8 cellular contexts compared by ENCODE assay signal in genomic region chr1:61588736-61589381, GRCh38.
A peak's percentile ranks its signal among the peaks of the same experiment; 100 is the strongest.
DNase-seq lines count a peak whose midpoint lies in the region; ATAC-seq and TF ChIP-seq lines count a peak whose summit lies in the region.

No MANE protein-coding gene starts in this region.

- no peak for TF ChIP-seq POLR2A in HCT116 (IDR thresholded peaks at IDR 0.05; ENCODE audit: borderline replicate concordance, extremely low read depth, insufficient read depth, insufficient read length)

- H4K20me1 ChIP-seq in HCT116 (ENCODE audit: insufficient read depth): no peaks in the 10 kb centered on the region

- no peak overlapping the region for H3K4me3 Mint-ChIP-seq in activated naive CD4-positive, alpha-beta T cell treated with anti-CD3 and anti-CD28 coated beads for 36 hours

- H3K9me3 ChIP-seq in HCT116 (ENCODE audit: control insufficient read depth in 1 of 2, insufficient read depth in 1 of 2, low read depth in 1 of 2, low read length in 2 of 2): no peaks in the 10 kb centered on the region
- no peaks in the 10 kb centered on the region for H3K9me3 ChIP-seq in SJCRH30 (replicated peaks)
- H3K9me3 ChIP-seq in left ventricle myocardium inferior (replicated peaks): no peaks in the 10 kb centered on the region

- H3K27ac ChIP-seq in HCT116 (ENCODE audit: low read depth, low read length) (no peak overlapping the region), SJCRH30 (no peak overlapping the region), left ventricle myocardium inferior (replicated peaks) (no peak overlapping the region)

- TF ChIP-seq RAD21 in HCT116 (IDR thresholded peaks at IDR 0.05; ENCODE audit: low read depth): peak; percentile 83

- H3K4me1 Mint-ChIP-seq in activated naive CD4-positive, alpha-beta T cell treated with anti-CD3 and anti-CD28 coated beads for 36 hours (ENCODE audit: low read depth): no peaks in the 10 kb centered on the region

- intact Hi-C loops in HCT116 (cut with micrococcal nuclease): loop anchor here (1.0 to 10.0 kb wide), 4 partner anchors 264 to 740 kb away; no protein-coding TSS in a partner anchor
- intact Hi-C loops in activated naive CD4-positive, alpha-beta T cell treated with anti-CD3 and anti-CD28 coated beads for 36 hours (cut with micrococcal nuclease): loop anchor here (1.0 to 10.0 kb wide), 7 partner anchors 52 to 1614 kb away; no protein-coding TSS in a partner anchor
- intact Hi-C loops in left ventricle myocardium inferior (cut with micrococcal nuclease): no loop called here

- H3K79me2 ChIP-seq in HCT116 (ENCODE audit: insufficient read depth, low read length): no peaks in the 10 kb centered on the region

- peak; percentile 9 for DNase-seq in GM06990 (ENCODE audit: extremely low read depth, insufficient read length)
- peak; percentile 59 for DNase-seq in HCT116 (ENCODE audit: low read depth, low spot score)
- DNase-seq in M059J (ENCODE audit: low read depth): peak; percentile 65
- DNase-seq in SJCRH30: peak; percentile 70 to 87
- DNase-seq in activated naive CD4-positive, alpha-beta T cell treated with anti-CD3 and anti-CD28 coated beads for 36 hours: peak; percentile 79
- peak; percentile 34 for DNase-seq in left ventricle myocardium inferior
- DNase-seq in stimulated activated CD4-positive, alpha-beta T cell treated with anti-CD3 and anti-CD28 coated beads, Interleukin-12 subunit alpha, Interleukin-12 subunit beta, amount 100 ng/mL, for 24 hours (ENCODE audit: low read depth in 2 of 2): peak; percentile 13 to 57
- DNase-seq in NCI-H187 treated with DMSO at 0.1 percent for 48 hours (lab: John Stamatoyannopoulos, UW): no peak

- no TSS peak for BruUV-seq in HCT116 (replicated peaks; lab: Mats Ljungman, UMichigan)

- no peak overlapping the region for H3K27ac Mint-ChIP-seq in activated naive CD4-positive, alpha-beta T cell treated with anti-CD3 and anti-CD28 coated beads for 36 hours

- no peaks in the 10 kb centered on the region for H3K9me2 ChIP-seq in HCT116 (ENCODE audit: insufficient read depth)

- H3K4me1 ChIP-seq in HCT116 (ENCODE audit: control insufficient read depth in 1 of 2, insufficient read depth in 2 of 2, low read length in 2 of 2): peaks cover 0 to 3% of the 10 kb centered on the region in 2 experiments; a peak in 2 of 4 replicates
- H3K4me1 ChIP-seq in SJCRH30: no peaks in the 10 kb centered on the region
- no peaks in the 10 kb centered on the region for H3K4me1 ChIP-seq in left ventricle myocardium inferior

- H3K27me3 Mint-ChIP-seq in activated naive CD4-positive, alpha-beta T cell treated with anti-CD3 and anti-CD28 coated beads for 36 hours (ENCODE audit: low read depth): peaks cover 5% of the 10 kb centered on the region

- H3K27me3 ChIP-seq in GM06990 (replicated peaks; ENCODE audit: control insufficient read depth, insufficient read depth, low read length) (no peaks in the 10 kb centered on the region; the same call in 1 of the 2 replicates), HCT116 (ENCODE audit: insufficient read depth, low read length) (no peaks in the 10 kb centered on the region), SJCRH30 (no peaks in the 10 kb centered on the region), left ventricle myocardium inferior (ENCODE audit: low read depth) (no peaks in the 10 kb centered on the region)

- H3K36me3 ChIP-seq in GM06990 (ENCODE audit: control insufficient read depth, insufficient read depth, low read length) (no peaks in the 10 kb centered on the region), HCT116 (ENCODE audit: control insufficient read depth in 1 of 2, insufficient read depth in 2 of 2, low read length in 2 of 2) (no peaks in the 10 kb centered on the region), SJCRH30 (no peaks in the 10 kb centered on the region), left ventricle myocardium inferior (no peaks in the 10 kb centered on the region)

- H3K4me2 ChIP-seq in HCT116 (ENCODE audit: low read length): no peak overlapping the region

- CTCF ChIA-PET in HCT116 (lab: Charles Lee): interaction anchor here (0.6 to 2.0 kb wide), 16 partner anchors 10 to 1618 kb away, joined by 3 to 22 read pairs (median 4); no protein-coding TSS in a partner anchor
- CTCF ChIA-PET in activated naive CD4-positive, alpha-beta T cell treated with anti-CD3 and anti-CD28 coated beads for 36 hours (lab: Charles Lee): interaction anchor here (0.6 to 2.5 kb wide), 38 partner anchors 9 to 739 kb away, joined by 3 to 25 read pairs (median 4); no protein-coding TSS in a partner anchor

- POLR2A ChIA-PET in HCT116 (lab: Charles Lee): interaction anchor here (0.9 kb wide), 1 partner anchor 18 kb away, joined by 3 read pairs; no protein-coding TSS in a partner anchor

- H3K4me3 ChIP-seq in GM06990 (replicated peaks; ENCODE audit: low read depth, low read length) (no peak overlapping the region), HCT116 (replicated peaks in 1 of 2; ENCODE audit: low read depth in 1 of 2, low read length in 2 of 2) (no peak overlapping the region), SJCRH30 (no peak overlapping the region), left ventricle myocardium inferior (no peak overlapping the region)

- ATAC-seq in HCT116: peak; percentile 99

- H2AFZ ChIP-seq in HCT116 (ENCODE audit: low read depth, low read length, poor library complexity, severe bottlenecking): peak overlapping the region; percentile 79

- TF ChIP-seq CTCF in GM06990 (IDR thresholded peaks at IDR 0.05; ENCODE audit: insufficient read depth, low read length, poor library complexity, severe bottlenecking) (peak; percentile 96), HCT116 (IDR thresholded peaks at IDR 0.05 in 2 of 3, conservative IDR thresholded peaks at IDR 0.05 in 1 of 3; ENCODE audit: borderline replicate concordance in 1 of 3, insufficient read depth in 1 of 3, low read depth in 2 of 3, low read length in 2 of 3) (peak; percentile 68 to 94 (median 93)), left ventricle myocardium inferior (IDR thresholded peaks at IDR 0.05; ENCODE audit: borderline replicate concordance) (peak; percentile 79)

- no peaks in the 10 kb centered on the region for H3K9me3 Mint-ChIP-seq in activated naive CD4-positive, alpha-beta T cell treated with anti-CD3 and anti-CD28 coated beads for 36 hours

- RAD21 ChIA-PET in HCT116 (lab: Charles Lee; ENCODE audit: low non-redundant PET in 1 of 2, low total read pairs in 2 of 2, uncharacterized antibody in 2 of 2, unreplicated experiment in 2 of 2): interaction anchor here (0.6 to 1.0 kb wide), 3 partner anchors 160 to 539 kb away, joined by 3 to 4 read pairs (median 3); no protein-coding TSS in a partner anchor

- H3K9ac ChIP-seq in HCT116 (ENCODE audit: low read length): no peak overlapping the region

- H3K36me3 Mint-ChIP-seq in activated naive CD4-positive, alpha-beta T cell treated with anti-CD3 and anti-CD28 coated beads for 36 hours (ENCODE audit: low read depth): no peaks in the 10 kb centered on the region

TF ChIP-seq in HCT116, 20 proteins besides CTCF, POLR2A, EP300 and RAD21:
- TF ChIP-seq YY1 (IDR thresholded peaks at IDR 0.05; ENCODE audit: extremely low read depth, insufficient replicate concordance, low read depth, low read length): peak; percentile 43
- peak; percentile 35; the same call in 1 of the 2 replicates for TF ChIP-seq CBX3 (IDR thresholded peaks at IDR 0.05; ENCODE audit: low read depth)
- TF ChIP-seq POLR2AphosphoS5 (IDR thresholded peaks at IDR 0.05; ENCODE audit: low read depth, low read length): no peak
